Comparison of ENCODE assay signal across 1 cellular context in genomic region chr3:54670269-54671000, GRCh38.
TF ChIP-seq lines count a peak whose summit lies in the region.

No MANE protein-coding gene starts in this region.

TF ChIP-seq in neural cell, 6 proteins besides CTCF, POLR2A, EP300 and RAD21 (continued from another document):
- TF ChIP-seq REST (IDR thresholded peaks at IDR 0.05; ENCODE audit: borderline replicate concordance) (no peak), TAF1 (IDR thresholded peaks at IDR 0.05; ENCODE audit: low read depth) (no peak), SMC3 (conservative IDR thresholded peaks at IDR 0.05; ENCODE audit: poor library complexity) (no peak), EZH2 (IDR thresholded peaks at IDR 0.05; ENCODE audit: borderline replicate concordance, insufficient read depth, low read length, poor library complexity, severe bottlenecking) (no peak)
